Comparison of ENCODE assay signal across 1 cellular context in the genomic region with DNA sequence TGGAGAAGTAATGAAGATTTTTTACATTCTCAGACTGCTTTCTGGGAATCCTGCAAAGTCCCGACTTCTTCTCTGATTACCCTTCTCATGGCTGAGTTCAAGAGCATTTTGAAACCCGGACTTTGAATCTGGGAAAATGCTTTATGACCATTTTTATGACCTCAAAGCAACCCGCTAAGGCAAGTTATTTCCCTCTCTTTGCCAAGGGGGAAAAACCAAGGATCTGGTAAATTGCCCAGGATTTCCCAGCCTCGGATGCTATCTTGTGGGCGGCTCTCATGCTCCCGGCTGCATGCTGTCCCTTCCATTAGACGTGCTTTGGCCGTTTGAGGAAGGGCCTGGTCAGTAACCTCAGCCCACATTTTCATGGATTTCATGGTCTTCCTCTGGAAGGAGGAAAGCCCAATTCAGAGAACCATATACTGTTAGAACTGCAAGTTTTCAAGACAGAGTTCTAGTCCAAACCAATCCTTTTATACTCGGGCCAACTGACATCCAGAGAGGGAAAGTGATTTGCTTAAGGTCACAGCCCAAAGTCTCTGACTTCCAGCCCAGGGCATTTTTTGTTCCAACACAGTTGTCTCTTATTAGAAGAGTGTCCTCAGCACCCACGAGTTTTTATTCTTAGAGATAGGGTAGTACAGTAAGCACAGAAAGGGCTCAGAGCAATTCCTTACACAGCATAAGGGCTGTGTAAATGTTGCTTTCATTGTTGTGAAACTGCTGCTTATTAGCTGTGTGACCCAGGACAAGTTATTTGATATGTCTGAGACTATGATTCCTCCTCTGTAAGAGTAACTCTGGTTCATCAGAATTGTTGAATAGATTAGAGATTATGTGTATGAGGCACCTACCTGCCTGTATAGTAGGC.
TF ChIP-seq lines count a peak whose summit lies in the region.

No MANE protein-coding gene starts in this region.

TF ChIP-seq in SK-N-SH, 30 proteins besides CTCF, POLR2A, EP300 and RAD21 (continued from another document):
- TF ChIP-seq REST (IDR thresholded peaks at IDR 0.05; ENCODE audit: low read depth, low read length) (no peak), MEF2A (IDR thresholded peaks at IDR 0.05; ENCODE audit: borderline replicate concordance, low read depth) (no peak), SIN3A (IDR thresholded peaks at IDR 0.05; ENCODE audit: borderline replicate concordance, low read depth, low read length) (no peak), TEAD4 (IDR thresholded peaks at IDR 0.05; ENCODE audit: borderline replicate concordance, insufficient read depth) (no peak), FOSL2 (IDR thresholded peaks at IDR 0.05; ENCODE audit: borderline replicate concordance, low read depth) (no peak), FOXJ3 (CRISPR knock-in tag; IDR thresholded peaks at IDR 0.05) (no peak), FOXM1 (IDR thresholded peaks at IDR 0.05; ENCODE audit: low read depth) (no peak), ZBTB33 (IDR thresholded peaks at IDR 0.05; ENCODE audit: borderline replicate concordance, low read depth) (no peak), POLR2AphosphoS5 (IDR thresholded peaks at IDR 0.05; ENCODE audit: low read depth, low read length) (no peak)
